11 cellular contexts compared by ENCODE assay signal in genomic region chr1:9180077-9180819, GRCh38. TPM values are rescaled to one million over a fixed set of nuclear protein-coding genes. Genes with fewer than 3 reads are reported as not detected.
DNase-seq lines count a peak whose midpoint lies in the region; ATAC-seq, FAIRE-seq and TF ChIP-seq lines count a peak whose summit lies in the region.
"Had no signal": no experiment of that assay in that cellular context is flagged by ENCODE, and none has a peak within 500 bp of the region (broad histone marks: within the 10 kb centered on the region; RNA-seq: fewer than 3 reads in every experiment).

No MANE protein-coding gene starts in this region.

- no peaks in the 10 kb centered on the region for H3K79me2 ChIP-seq in K562 (ENCODE audit: control insufficient read depth, insufficient read depth, low read length)

- no peak for FAIRE-seq in K562 (lab: Jason Lieb, UNC)

- no peaks in the 10 kb centered on the region for H3K36me3 ChIP-seq in K562 (ENCODE audit: control insufficient read depth, insufficient read depth, low read length)
- no peaks in the 10 kb centered on the region for H3K36me3 ChIP-seq in lower lobe of right lung
- H3K36me3 ChIP-seq in effector memory CD4-positive, alpha-beta T cell (ENCODE audit: control insufficient read depth, insufficient read depth, low read length), result no peaks in the 10 kb centered on the region
- H3K36me3 ChIP-seq: neutrophil had no signal

- DNase-seq in stimulated activated naive CD8-positive, alpha-beta T cell treated with anti-CD3 and anti-CD28 coated beads, Interleukin-15, amount 100 ng/mL, for 72 hours, result no peak
- DNase-seq in stimulated activated naive CD8-positive, alpha-beta T cell treated with anti-CD3 and anti-CD28 coated beads, Interleukin-15, Interleukin-2, amounts not matched to agents 100 U/mL and 50 U/mL, for 24 hours, result no peak
- DNase-seq in K562 (ENCODE audit: extremely low read depth in 1 of 4, low spot score in 3 of 4) (no peak), lower lobe of right lung (no peak), GOT3 (lab: John Stamatoyannopoulos, UW) (no peak), putamen (ENCODE audit: low spot score) (no peak), HPDE6-E6E7 (ENCODE audit: extremely low spot score) (no peak)
- no peak for DNase-seq in effector memory CD4-positive, alpha-beta T cell
- DNase-seq: NCI-H1105 had no signal

- H3K4me1 Mint-ChIP-seq in stimulated activated naive CD8-positive, alpha-beta T cell treated with anti-CD3 and anti-CD28 coated beads, Interleukin-15, amount 100 ng/mL, for 72 hours, result peaks cover 10% of the 10 kb centered on the region

- H3K9me3 ChIP-seq in K562 (replicated peaks; ENCODE audit: control insufficient read depth, insufficient read depth, low read depth, low read length), result no peaks in the 10 kb centered on the region; the same call in 1 of the 2 replicates
- no peaks in the 10 kb centered on the region for H3K9me3 ChIP-seq in lower lobe of right lung
- H3K9me3 ChIP-seq in effector memory CD4-positive, alpha-beta T cell (ENCODE audit: control insufficient read depth, low read length), result no peaks in the 10 kb centered on the region
- H3K9me3 ChIP-seq: neutrophil had no signal

- intact Hi-C loops in K562 (cut with micrococcal nuclease), result no loop called here
- intact Hi-C loops in lower lobe of right lung (cut with DNase I), result no loop called here

- no peak for TF ChIP-seq EP300 in K562 (IDR thresholded peaks at IDR 0.05; ENCODE audit: low read length)

- no peaks in the 10 kb centered on the region for H3K9me1 ChIP-seq in K562 (ENCODE audit: control insufficient read depth, insufficient read depth, low read length)

- no TSS peak for BruUV-seq in K562 (replicated peaks; lab: Mats Ljungman, UMichigan)

- H2AFZ ChIP-seq in K562 (ENCODE audit: low read depth, low read length), result no peak overlapping the region

- 1% methylated on average over 9 of the region's 9 CpGs for WGBS in K562 (ENCODE audit: insufficient coverage, low coverage, missing lambda C conversion rate)

- no peaks in the 10 kb centered on the region for H3K9me3 Mint-ChIP-seq in stimulated activated naive CD8-positive, alpha-beta T cell treated with anti-CD3 and anti-CD28 coated beads, Interleukin-15, amount 100 ng/mL, for 72 hours
- H3K9me3 Mint-ChIP-seq: stimulated activated naive CD8-positive, alpha-beta T cell treated with anti-CD3 and anti-CD28 coated beads, Interleukin-15, Interleukin-2, amounts not matched to agents 100 ng/mL and 50 ng/mL, for 24 hours had no signal

- H3K27me3 ChIP-seq in K562 (ENCODE audit: control insufficient read depth in 2 of 2, insufficient read depth in 2 of 2, low read length in 2 of 2) (peaks cover 10 to 39% of the 10 kb centered on the region in 2 experiments; a peak in 4 of 5 replicates), lower lobe of right lung (ENCODE audit: low read depth) (peaks cover 16% of the 10 kb centered on the region)
- H3K27me3 ChIP-seq in effector memory CD4-positive, alpha-beta T cell (replicated peaks; ENCODE audit: control insufficient read depth, insufficient read depth, low read length, poor library complexity, severe bottlenecking), result peaks cover 17% of the 10 kb centered on the region

- no peak for TF ChIP-seq RAD21 in K562 (CRISPR knock-in tag; conservative IDR thresholded peaks at IDR 0.05 in 1 of 2, IDR thresholded peaks at IDR 0.05 in 1 of 2)

- H3K27ac ChIP-seq in K562 (ENCODE audit: extremely low read depth, low read depth, low read length), result no peak overlapping the region
- H3K27ac ChIP-seq in lower lobe of right lung, result peak overlapping the region; percentile 86
- no peak overlapping the region for H3K27ac ChIP-seq in effector memory CD4-positive, alpha-beta T cell (ENCODE audit: insufficient read depth, low read length, poor library complexity, severe bottlenecking)
- H3K27ac ChIP-seq: neutrophil had no signal

- no peak for ATAC-seq in stimulated activated naive CD8-positive, alpha-beta T cell treated with anti-CD3 and anti-CD28 coated beads, Interleukin-15, amount 100 ng/mL, for 72 hours
- no peak for ATAC-seq in stimulated activated naive CD8-positive, alpha-beta T cell treated with anti-CD3 and anti-CD28 coated beads, Interleukin-15, Interleukin-2, amounts not matched to agents 100 U/mL and 50 U/mL, for 24 hours
- ATAC-seq in K562 (no peak), lower lobe of right lung (peak in 1 of 2 donors; percentile 8)

- POLR2A ChIA-PET in K562 (lab: Yijun Ruan, JAX), result no interaction called here

- peak overlapping the region; percentile 14 to 88 for H3K4me3 Mint-ChIP-seq in stimulated activated naive CD8-positive, alpha-beta T cell treated with anti-CD3 and anti-CD28 coated beads, Interleukin-15, amount 100 ng/mL, for 72 hours

- peaks cover 57% of the 10 kb centered on the region for H3K27me3 Mint-ChIP-seq in stimulated activated naive CD8-positive, alpha-beta T cell treated with anti-CD3 and anti-CD28 coated beads, Interleukin-15, amount 100 ng/mL, for 72 hours

- H3K4me2 ChIP-seq in K562 (ENCODE audit: insufficient read depth, low read length), result no peak overlapping the region

- no peak overlapping the region for H3K27ac Mint-ChIP-seq in stimulated activated naive CD8-positive, alpha-beta T cell treated with anti-CD3 and anti-CD28 coated beads, Interleukin-15, amount 100 ng/mL, for 72 hours
- H3K27ac Mint-ChIP-seq: stimulated activated naive CD8-positive, alpha-beta T cell treated with anti-CD3 and anti-CD28 coated beads, Interleukin-15, Interleukin-2, amounts not matched to agents 100 ng/mL and 50 ng/mL, for 24 hours had no signal

- TF ChIP-seq CTCF in K562 (IDR thresholded peaks at IDR 0.05 in 2 of 3, conservative IDR thresholded peaks at IDR 0.05 in 1 of 3; ENCODE audit: insufficient read depth in 2 of 3, low read depth in 1 of 3, low read length in 3 of 3), result no peak
- no peak for TF ChIP-seq CTCF in lower lobe of right lung (IDR thresholded peaks at IDR 0.05)

- CTCF ChIA-PET in K562 (lab: Yijun Ruan, JAX; ENCODE audit: low intra/inter-chr PET ratio), result no interaction called here

- H4K20me1 ChIP-seq in K562 (replicated peaks; ENCODE audit: control insufficient read depth, insufficient read depth, low read length), result 0 out of 2 replicates have a peak, but pooled peaks cover 4% of the 10 kb centered on the region

- no peak overlapping the region for H3K4me3 ChIP-seq in K562
- H3K4me3 ChIP-seq in lower lobe of right lung, result peak overlapping the region; percentile 83
- no peak overlapping the region for H3K4me3 ChIP-seq in effector memory CD4-positive, alpha-beta T cell (ENCODE audit: insufficient read depth, low read depth, low read length, poor library complexity, severe bottlenecking)

- TF ChIP-seq POLR2A in K562 (conservative IDR thresholded peaks at IDR 0.05), result no peak

- in situ Hi-C loops in K562 (cut with MboI), result no loop called here

- H3K4me1 ChIP-seq in K562 (replicated peaks in 1 of 2; ENCODE audit: control insufficient read depth in 2 of 2, insufficient read depth in 2 of 2, low read length in 2 of 2), result peaks cover 0 to 15% of the 10 kb centered on the region in 2 experiments; a peak in 1 of 5 replicates
- peaks cover 44% of the 10 kb centered on the region for H3K4me1 ChIP-seq in lower lobe of right lung
- peaks cover 20% of the 10 kb centered on the region for H3K4me1 ChIP-seq in effector memory CD4-positive, alpha-beta T cell (ENCODE audit: control insufficient read depth, insufficient read depth, low read length, poor library complexity, severe bottlenecking)

- no peak overlapping the region for H3K9ac ChIP-seq in K562 (ENCODE audit: insufficient read depth in 1 of 2, low read depth in 2 of 2, low read length in 2 of 2)

TF ChIP-seq in K562, 482 proteins besides CTCF, POLR2A, EP300 and RAD21 (continues in another document):
- TF ChIP-seq RCOR1 (IDR thresholded peaks at IDR 0.05; ENCODE audit: borderline replicate concordance in 1 of 2, low read depth in 2 of 2, low read length in 2 of 2), result no peak

RNA-seq across cellular contexts. Expression of gene GPR157, which starts 51.3 kb away (rescaled TPM):
- 0.12 and 0.14 TPM in 2 replicates for total RNA-seq in K562 (2011; cell fraction: chromatin; rRNA removed; ENCODE audit: low replicate concordance)
- 0.26 and 1.2 TPM in 2 replicates for total RNA-seq in K562 (2011; cell fraction: nucleolus; rRNA removed)
- 0.22 and 0.61 TPM in 2 replicates for total RNA-seq in K562 (2011; cell fraction: nucleoplasm; rRNA removed)
- total RNA-seq in K562 (2014; rRNA removed) (0.08 TPM in 1 of 2 replicates, not detected in the other), K562 (2014; rRNA removed; fragmentation: Illumina TruSeq; extraction: Trizol) (0.03 TPM in 1 of 2 replicates, not detected in the other), K562 (2015; rRNA removed; fragmentation: Illumina TruSeq; extraction: Trizol) (0.04 TPM in 2 replicates), K562 (2021) (0.18 and 0.87 TPM in 2 replicates), lower lobe of right lung (14.2 TPM)
- polyA plus RNA-seq in K562 (2011; rRNA removed) (0.04 TPM in 1 of 2 replicates, not detected in the other), K562 (2014; fragmentation: Illumina TruSeq; extraction: Trizol) (0.03 and 0.04 TPM in 2 replicates), K562 (2014; fragmentation: Nextera tagmentation; extraction: Ambion mirVana) (not detected), K562 (2014; rRNA removed) (0.01 and 0.05 TPM in 2 replicates)
- polyA plus RNA-seq in K562 (2011; cell fraction: cytosol; rRNA removed), result 0.01 and 0.06 TPM in 2 replicates
- polyA plus RNA-seq in K562 (2011; cell fraction: nucleus; rRNA removed), result 0.01 and 0.14 TPM in 2 replicates
- 0.19 and 1.0 TPM in 2 replicates for polyA plus RNA-seq in K562 (2012)
- 0.04 TPM in 1 of 2 replicates, not detected in the other for polyA minus RNA-seq in K562 (2011; rRNA and poly(A)+ RNA removed)
- 0.46 TPM in 1 of 2 replicates, not detected in the other for polyA minus RNA-seq in K562 (2011; cell fraction: cytosol; rRNA and poly(A)+ RNA removed)
- 0.33 and 0.40 TPM in 2 replicates for polyA minus RNA-seq in K562 (2011; cell fraction: nucleus; rRNA and poly(A)+ RNA removed)

RNA-seq across cellular contexts. Expression of gene H6PD, which starts 54.3 kb away (rescaled TPM):
- 1.6 and 4.4 TPM in 2 replicates for total RNA-seq in K562 (2011; cell fraction: chromatin; rRNA removed; ENCODE audit: low replicate concordance)
- total RNA-seq in K562 (2011; cell fraction: nucleolus; rRNA removed), result 3.2 and 3.8 TPM in 2 replicates
- total RNA-seq in K562 (2011; cell fraction: nucleoplasm; rRNA removed), result 3.3 and 3.5 TPM in 2 replicates
- total RNA-seq in K562 (2014; rRNA removed) (1.0 and 1.5 TPM in 2 replicates), K562 (2014; rRNA removed; fragmentation: Illumina TruSeq; extraction: Trizol) (0.84 and 1.2 TPM in 2 replicates), K562 (2015; rRNA removed; fragmentation: Illumina TruSeq; extraction: Trizol) (1.5 and 1.7 TPM in 2 replicates), K562 (2021) (1.8 and 2.5 TPM in 2 replicates), lower lobe of right lung (40.7 TPM)
- polyA plus RNA-seq in K562 (2011; rRNA removed) (0.82 and 1.9 TPM in 2 replicates), K562 (2014; fragmentation: Illumina TruSeq; extraction: Trizol) (0.95 and 1.1 TPM in 2 replicates), K562 (2014; fragmentation: Nextera tagmentation; extraction: Ambion mirVana) (under 1 TPM; 0.04 to 0.08 TPM), K562 (2014; rRNA removed) (1.1 and 1.2 TPM in 2 replicates)
- polyA plus RNA-seq in K562 (2011; cell fraction: cytosol; rRNA removed), result 1.4 and 1.8 TPM in 2 replicates
- polyA plus RNA-seq in K562 (2011; cell fraction: nucleus; rRNA removed), result 1.7 and 1.8 TPM in 2 replicates
- 1.5 and 6.3 TPM in 2 replicates for polyA plus RNA-seq in K562 (2012)
- 0.95 and 1.0 TPM in 2 replicates for polyA minus RNA-seq in K562 (2011; rRNA and poly(A)+ RNA removed)
- 1.7 and 2.8 TPM in 2 replicates for polyA minus RNA-seq in K562 (2011; cell fraction: cytosol; rRNA and poly(A)+ RNA removed)
- 0.81 and 1.00 TPM in 2 replicates for polyA minus RNA-seq in K562 (2011; cell fraction: nucleus; rRNA and poly(A)+ RNA removed)
